ENCODE assay signal across 8 cellular contexts in the genomic region with DNA sequence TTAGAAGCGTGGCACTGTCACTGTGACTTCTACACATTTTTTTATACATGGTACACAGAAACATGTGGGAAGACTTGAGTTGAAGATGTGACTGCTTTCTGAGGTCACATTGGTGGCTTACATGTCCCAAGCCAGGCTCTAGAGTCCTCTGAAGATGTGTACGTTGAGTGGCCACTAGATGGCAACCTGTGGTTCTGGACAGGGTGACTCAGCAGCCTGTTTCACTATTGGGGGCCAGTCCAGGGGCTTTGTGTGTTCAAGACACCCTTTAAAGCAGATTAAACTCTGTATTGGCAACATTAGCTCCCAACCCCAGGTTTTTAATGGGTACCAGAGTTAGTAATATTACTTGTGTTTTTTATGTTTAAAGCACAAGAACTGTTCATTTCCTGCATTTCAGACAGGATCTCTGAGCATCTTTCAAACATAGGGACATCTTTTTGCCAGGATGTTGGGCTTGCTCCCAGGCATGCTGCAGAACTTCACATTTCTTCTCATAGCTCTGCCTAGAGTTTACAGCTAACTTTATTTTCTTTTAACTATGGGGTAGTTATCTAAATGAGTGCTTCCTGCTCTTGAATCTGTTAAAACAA. TPM values are rescaled to one million over a fixed set of nuclear protein-coding genes. Genes with fewer than 3 reads are reported as not detected.
DNase-seq lines count a peak whose midpoint lies in the region; ATAC-seq, FAIRE-seq and TF ChIP-seq lines count a peak whose summit lies in the region.

No MANE protein-coding gene starts in this region.

- ATAC-seq in A549 (peak; percentile 91 to 97), HG02870 (IDR thresholded peaks at IDR 0.05; ENCODE audit: unreplicated experiment) (peak; percentile 99)

- no peak for FAIRE-seq in A549 (lab: Jason Lieb, UNC)
- peak; percentile 71 for FAIRE-seq in TTC549 (lab: Jason Lieb, UNC)

- DNase-seq in A549 (ENCODE audit: low read depth in 1 of 2, low spot score in 1 of 2) (peak; percentile 41 to 70), GM13977 (ENCODE audit: low spot score) (peak; percentile 68), NCI-H146 (lab: John Stamatoyannopoulos, UW) (peak; percentile 68), brain pericyte (ENCODE audit: low read depth, low spot score) (peak; percentile 15), islet precursor cell (peak; percentile 86)
- DNase-seq in stimulated activated CD4-positive, alpha-beta T cell treated with anti-CD3 and anti-CD28 coated beads, Interleukin-2, amount 100 ng/mL, for 4 hours (ENCODE audit: low read depth), result peak; percentile 22

- H3K9me3 ChIP-seq in A549, result no peaks in the 10 kb centered on the region

- TF ChIP-seq EP300 in A549 (IDR thresholded peaks at IDR 0.05), result no peak

- peak overlapping the region; percentile 7; the same call in 1 of the 3 replicates for H3K4me2 ChIP-seq in A549

- CTCF ChIA-PET in A549 (lab: Yijun Ruan, JAX), result interaction anchor here (0.6 to 2.3 kb wide), 18 partner anchors 9 to 130 kb away, joined by 3 to 10 read pairs (median 4); no protein-coding TSS in a partner anchor

- H3K27ac ChIP-seq in A549, result peak overlapping the region; percentile 72 to 85

- peak; percentile 34 to 37; a peak in 4 of 5 replicates for TF ChIP-seq RAD21 in A549 (conservative IDR thresholded peaks at IDR 0.05 in 1 of 2, IDR thresholded peaks at IDR 0.05 in 1 of 2)

- in situ Hi-C loops in GM13977 (cut with MboI; ENCODE audit: low pct_unique_long_range_greater_than_20kb, low sequenced_read_pairs, unreplicated experiment), result loop anchor here (10.0 kb wide), 1 partner anchor 129 kb away; a partner anchor contains a TSS

- POLR2A ChIA-PET in A549 (lab: Yijun Ruan, JAX), result no interaction called here

- peak; percentile 62 for TF ChIP-seq CTCF in A549 (IDR thresholded peaks at IDR 0.05)
- peak; percentile 84 for TF ChIP-seq CTCF in GM13977 (IDR thresholded peaks at IDR 0.05; ENCODE audit: extremely low read depth, insufficient read depth, missing control alignments)

- H3K4me3 ChIP-seq in A549, result no peak overlapping the region

- peaks cover 28% of the 10 kb centered on the region for H3K4me1 ChIP-seq in A549

- 10% methylated on average over 1 of the region's 2 CpGs for WGBS in A549 (ENCODE audit: missing lambda C conversion rate)

- no peak for TF ChIP-seq POLR2A in A549 (IDR thresholded peaks at IDR 0.05; ENCODE audit: low read length)

TF ChIP-seq in A549, 52 proteins besides CTCF, POLR2A, EP300 and RAD21:
- TF ChIP-seq BHLHE40 (IDR thresholded peaks at IDR 0.05; ENCODE audit: low read depth, low read length) (no peak), FOSL2 (IDR thresholded peaks at IDR 0.05) (no peak), FOSL2 (CRISPR knock-in tag; IDR thresholded peaks at IDR 0.05) (peak; percentile 70), TFCP2L1 (CRISPR knock-in tag; IDR thresholded peaks at IDR 0.05) (no peak), HOXB5 (CRISPR knock-in tag; IDR thresholded peaks at IDR 0.05) (no peak), EHF (CRISPR knock-in tag; IDR thresholded peaks at IDR 0.05) (no peak), MAFK (IDR thresholded peaks at IDR 0.05; ENCODE audit: partially characterized antibody) (peak; percentile 72), HEYL (CRISPR knock-in tag; IDR thresholded peaks at IDR 0.05) (no peak), SREBF2 (IDR thresholded peaks at IDR 0.05) (no peak), JUNB (IDR thresholded peaks at IDR 0.05) (no peak), ZNF302 (CRISPR knock-in tag; IDR thresholded peaks at IDR 0.05) (no peak), ZFP36 (IDR thresholded peaks at IDR 0.05; ENCODE audit: borderline replicate concordance, partially characterized antibody) (no peak), SMC3 (IDR thresholded peaks at IDR 0.05) (peak; percentile 48; the same call in 2 of the 3 replicates), GATA3 (IDR thresholded peaks at IDR 0.05; ENCODE audit: borderline replicate concordance) (no peak), CBX2 (IDR thresholded peaks at IDR 0.05; ENCODE audit: borderline replicate concordance, low read depth) (no peak), MYC (IDR thresholded peaks at IDR 0.05; ENCODE audit: borderline replicate concordance, low read length) (no peak), RNF2 (IDR thresholded peaks at IDR 0.05; ENCODE audit: borderline replicate concordance, low read depth) (no peak), PHF8 (IDR thresholded peaks at IDR 0.05; ENCODE audit: borderline replicate concordance, low read depth) (no peak), NPAS2 (CRISPR knock-in tag; IDR thresholded peaks at IDR 0.05; ENCODE audit: borderline replicate concordance) (no peak), TP53 (CRISPR knock-in tag; IDR thresholded peaks at IDR 0.05) (no peak), EHMT2 (IDR thresholded peaks at IDR 0.05; ENCODE audit: low read depth) (no peak), NFE2L2 (conservative IDR thresholded peaks at IDR 0.05; ENCODE audit: low read length) (peak; percentile 41; the same call in 1 of the 2 replicates), HOXB13 (CRISPR knock-in tag; IDR thresholded peaks at IDR 0.05; ENCODE audit: low read depth) (no peak), POLR2AphosphoS2 (conservative IDR thresholded peaks at IDR 0.05; ENCODE audit: low read length) (no peak), MAZ (IDR thresholded peaks at IDR 0.05; ENCODE audit: borderline replicate concordance, low read depth, low read length) (no peak), RFX5 (IDR thresholded peaks at IDR 0.05) (no peak), RCOR1 (IDR thresholded peaks at IDR 0.05; ENCODE audit: low read depth, low read length) (no peak), HOXA7 (CRISPR knock-in tag; IDR thresholded peaks at IDR 0.05) (no peak), CEBPB (IDR thresholded peaks at IDR 0.05) (no peak)
- TF ChIP-seq, protein P1, sequence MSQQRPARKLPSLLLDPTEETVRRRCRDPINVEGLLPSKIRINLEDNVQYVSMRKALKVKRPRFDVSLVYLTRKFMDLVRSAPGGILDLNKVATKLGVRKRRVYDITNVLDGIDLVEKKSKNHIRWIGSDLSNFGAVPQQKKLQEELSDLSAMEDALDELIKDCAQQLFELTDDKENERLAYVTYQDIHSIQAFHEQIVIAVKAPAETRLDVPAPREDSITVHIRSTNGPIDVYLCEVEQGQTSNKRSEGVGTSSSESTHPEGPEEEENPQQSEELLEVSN (IDR thresholded peaks at IDR 0.05; ENCODE audit: borderline replicate concordance, low read depth), result no peak
- TF ChIP-seq, protein P2, sequence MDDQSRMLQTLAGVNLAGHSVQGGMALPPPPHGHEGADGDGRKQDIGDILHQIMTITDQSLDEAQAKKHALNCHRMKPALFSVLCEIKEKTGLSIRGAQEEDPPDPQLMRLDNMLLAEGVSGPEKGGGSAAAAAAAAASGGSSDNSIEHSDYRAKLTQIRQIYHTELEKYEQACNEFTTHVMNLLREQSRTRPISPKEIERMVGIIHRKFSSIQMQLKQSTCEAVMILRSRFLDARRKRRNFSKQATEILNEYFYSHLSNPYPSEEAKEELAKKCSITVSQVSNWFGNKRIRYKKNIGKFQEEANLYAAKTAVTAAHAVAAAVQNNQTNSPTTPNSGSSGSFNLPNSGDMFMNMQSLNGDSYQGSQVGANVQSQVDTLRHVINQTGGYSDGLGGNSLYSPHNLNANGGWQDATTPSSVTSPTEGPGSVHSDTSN (IDR thresholded peaks at IDR 0.05), result no peak
- TF ChIP-seq, protein P3, sequence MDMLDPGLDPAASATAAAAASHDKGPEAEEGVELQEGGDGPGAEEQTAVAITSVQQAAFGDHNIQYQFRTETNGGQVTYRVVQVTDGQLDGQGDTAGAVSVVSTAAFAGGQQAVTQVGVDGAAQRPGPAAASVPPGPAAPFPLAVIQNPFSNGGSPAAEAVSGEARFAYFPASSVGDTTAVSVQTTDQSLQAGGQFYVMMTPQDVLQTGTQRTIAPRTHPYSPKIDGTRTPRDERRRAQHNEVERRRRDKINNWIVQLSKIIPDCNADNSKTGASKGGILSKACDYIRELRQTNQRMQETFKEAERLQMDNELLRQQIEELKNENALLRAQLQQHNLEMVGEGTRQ (IDR thresholded peaks at IDR 0.05), result no peak
- TF ChIP-seq, protein P4, sequence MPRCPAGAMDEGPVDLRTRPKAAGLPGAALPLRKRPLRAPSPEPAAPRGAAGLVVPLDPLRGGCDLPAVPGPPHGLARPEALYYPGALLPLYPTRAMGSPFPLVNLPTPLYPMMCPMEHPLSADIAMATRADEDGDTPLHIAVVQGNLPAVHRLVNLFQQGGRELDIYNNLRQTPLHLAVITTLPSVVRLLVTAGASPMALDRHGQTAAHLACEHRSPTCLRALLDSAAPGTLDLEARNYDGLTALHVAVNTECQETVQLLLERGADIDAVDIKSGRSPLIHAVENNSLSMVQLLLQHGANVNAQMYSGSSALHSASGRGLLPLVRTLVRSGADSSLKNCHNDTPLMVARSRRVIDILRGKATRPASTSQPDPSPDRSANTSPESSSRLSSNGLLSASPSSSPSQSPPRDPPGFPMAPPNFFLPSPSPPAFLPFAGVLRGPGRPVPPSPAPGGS (IDR thresholded peaks at IDR 0.05), result no peak
- TF ChIP-seq, protein P5, sequence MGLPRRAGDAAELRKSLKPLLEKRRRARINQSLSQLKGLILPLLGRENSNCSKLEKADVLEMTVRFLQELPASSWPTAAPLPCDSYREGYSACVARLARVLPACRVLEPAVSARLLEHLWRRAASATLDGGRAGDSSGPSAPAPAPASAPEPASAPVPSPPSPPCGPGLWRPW (IDR thresholded peaks at IDR 0.05), result no peak
- TF ChIP-seq, protein P6, sequence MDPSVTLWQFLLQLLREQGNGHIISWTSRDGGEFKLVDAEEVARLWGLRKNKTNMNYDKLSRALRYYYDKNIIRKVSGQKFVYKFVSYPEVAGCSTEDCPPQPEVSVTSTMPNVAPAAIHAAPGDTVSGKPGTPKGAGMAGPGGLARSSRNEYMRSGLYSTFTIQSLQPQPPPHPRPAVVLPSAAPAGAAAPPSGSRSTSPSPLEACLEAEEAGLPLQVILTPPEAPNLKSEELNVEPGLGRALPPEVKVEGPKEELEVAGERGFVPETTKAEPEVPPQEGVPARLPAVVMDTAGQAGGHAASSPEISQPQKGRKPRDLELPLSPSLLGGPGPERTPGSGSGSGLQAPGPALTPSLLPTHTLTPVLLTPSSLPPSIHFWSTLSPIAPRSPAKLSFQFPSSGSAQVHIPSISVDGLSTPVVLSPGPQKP (IDR thresholded peaks at IDR 0.05; ENCODE audit: low read depth, low read length), result no peak

RNA-seq across cellular contexts. Expression of a gene that starts 53.0 kb away (rescaled TPM):
- polyA plus RNA-seq in A549 (2011; rRNA removed) (64.8 and 65.0 TPM in 2 replicates), A549 (2017; fragmentation: RNase III; extraction: RNeasy Plus Mini Kit Qiagen cat#74134 plus additional on column Dnase treatment) (22.9 to 25.2 TPM (median 24.9 TPM) in 3 replicates)
- polyA plus RNA-seq in A549 (2012; cell fraction: cytosol; rRNA removed), result 18.3 and 21.2 TPM in 2 replicates
- polyA plus RNA-seq in A549 (2012; cell fraction: nucleus; rRNA removed), result 28.7 and 29.3 TPM in 2 replicates
- 53.1 and 62.2 TPM in 2 replicates for polyA minus RNA-seq in A549 (2011; rRNA and poly(A)+ RNA removed)

Comparison
In these comparisons a context has a peak if more than half of its experiments do, and no peak if none do; other contexts are left out.
1. DNase-seq: peak in every context shown above with its lines; median percentile 86 in islet precursor cell; 68 in GM13977; 68 in NCI-H146; 56 in A549; 22 in stimulated activated CD4-positive, alpha-beta T cell treated with anti-CD3 and anti-CD28 coated beads, Interleukin-2, amount 100 ng/mL, for 4 hours; 15 in brain pericyte.